Comparison of ENCODE assay signal across 1 cellular context in genomic region chr9:87193151-87193550, GRCh38.
TF ChIP-seq lines count a peak whose summit lies in the region.

No MANE protein-coding gene starts in this region.

TF ChIP-seq in IMR-90, 13 proteins besides CTCF, POLR2A, EP300 and RAD21 (continued from another document):
- TF ChIP-seq ELK1 (IDR thresholded peaks at IDR 0.05; ENCODE audit: borderline replicate concordance, low read depth, low read length) (no peak), RCOR1 (IDR thresholded peaks at IDR 0.05; ENCODE audit: insufficient replicate concordance, low read length) (no peak), RFX5 (IDR thresholded peaks at IDR 0.05; ENCODE audit: low read depth, low read length) (no peak), CHD1 (IDR thresholded peaks at IDR 0.05; ENCODE audit: low read depth, low read length) (no peak), SMC3 (IDR thresholded peaks at IDR 0.05; ENCODE audit: low read depth, low read length) (no peak)
